ENCODE assay signal across 11 cellular contexts in the genomic region with DNA sequence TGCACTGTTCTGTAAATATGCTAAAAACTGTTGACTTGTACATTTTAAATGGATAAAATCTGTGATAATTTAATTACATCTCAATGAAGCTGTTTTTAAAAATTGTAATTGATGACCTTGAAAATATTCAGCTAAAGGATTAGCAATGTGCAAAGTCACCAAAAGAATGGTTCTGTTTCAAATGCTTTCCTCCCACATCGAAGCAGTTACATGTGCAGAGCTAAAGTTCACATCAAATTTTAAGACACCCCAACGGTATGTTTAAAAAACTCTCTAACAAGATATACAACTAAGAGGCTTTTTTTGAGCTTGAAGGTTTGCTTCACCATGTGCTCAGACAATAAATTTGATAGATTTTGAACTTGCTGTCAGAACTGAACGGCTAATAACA.
DNase-seq lines count a peak whose midpoint lies in the region; ATAC-seq lines count a peak whose summit lies in the region.
"Had no signal": no experiment of that assay in that cellular context is flagged by ENCODE, and none has a peak within 500 bp of the region (broad histone marks: within the 10 kb centered on the region; RNA-seq: fewer than 3 reads in every experiment).

No MANE protein-coding gene starts in this region.

- peak; percentile 24 for ATAC-seq in activated CD8-positive, alpha-beta memory T cell treated with anti-CD3 and anti-CD28 coated beads, Interleukin-2, amount 10 ng/mL, durations not matched to agents 7 days and 5 days
- ATAC-seq in HG02852 (IDR thresholded peaks at IDR 0.05; ENCODE audit: unreplicated experiment) = peak; percentile 10
- no peak for ATAC-seq in stimulated activated effector memory CD8-positive, alpha-beta T cell treated with anti-CD3 and anti-CD28 coated beads, Interleukin-12 subunit alpha, Interleukin-12 subunit beta, amount 100 ng/mL, for 72 hours
- ATAC-seq: right lobe of liver had no signal

- H3K36me3 Mint-ChIP-seq in activated CD8-positive, alpha-beta memory T cell treated with anti-CD3 and anti-CD28 coated beads, Interleukin-2, amount 10 ng/mL, durations not matched to agents 7 days and 5 days = peaks cover 3% of the 10 kb centered on the region
- H3K36me3 Mint-ChIP-seq in stimulated activated effector memory CD8-positive, alpha-beta T cell treated with anti-CD3 and anti-CD28 coated beads, Interleukin-12 subunit alpha, Interleukin-12 subunit beta, amount 100 ng/mL, for 72 hours = no peaks in the 10 kb centered on the region

- CTCF ChIA-PET in activated CD8-positive, alpha-beta memory T cell treated with anti-CD3 and anti-CD28 coated beads, Interleukin-2, amount 10 ng/mL, durations not matched to agents 7 days and 5 days (lab: Charles Lee) = interaction anchor here (1.1 to 2.3 kb wide), 5 partner anchors 12 to 124 kb away, joined by 3 to 16 read pairs (median 4); no protein-coding TSS in a partner anchor

- H3K9me3 ChIP-seq in SK-N-MC (ENCODE audit: low read depth, low read length) = no peaks in the 10 kb centered on the region
- H3K9me3 ChIP-seq: right lobe of liver had no signal

- peak overlapping the region; percentile 39 for H3K4me3 Mint-ChIP-seq in activated CD8-positive, alpha-beta memory T cell treated with anti-CD3 and anti-CD28 coated beads, Interleukin-2, amount 10 ng/mL, durations not matched to agents 7 days and 5 days
- H3K4me3 Mint-ChIP-seq in stimulated activated effector memory CD8-positive, alpha-beta T cell treated with anti-CD3 and anti-CD28 coated beads, Interleukin-12 subunit alpha, Interleukin-12 subunit beta, amount 100 ng/mL, for 72 hours = peak overlapping the region; percentile 20

- peaks cover 27% of the 10 kb centered on the region for H3K4me1 Mint-ChIP-seq in activated CD8-positive, alpha-beta memory T cell treated with anti-CD3 and anti-CD28 coated beads, Interleukin-2, amount 10 ng/mL, durations not matched to agents 7 days and 5 days
- peaks cover 6% of the 10 kb centered on the region for H3K4me1 Mint-ChIP-seq in stimulated activated effector memory CD8-positive, alpha-beta T cell treated with anti-CD3 and anti-CD28 coated beads, Interleukin-12 subunit alpha, Interleukin-12 subunit beta, amount 100 ng/mL, for 72 hours

- H3K9me3 Mint-ChIP-seq in activated CD8-positive, alpha-beta memory T cell treated with anti-CD3 and anti-CD28 coated beads, Interleukin-2, amount 10 ng/mL, durations not matched to agents 7 days and 5 days (ENCODE audit: low read depth) = no peaks in the 10 kb centered on the region
- H3K9me3 Mint-ChIP-seq in stimulated activated effector memory CD8-positive, alpha-beta T cell treated with anti-CD3 and anti-CD28 coated beads, Interleukin-12 subunit alpha, Interleukin-12 subunit beta, amount 100 ng/mL, for 72 hours = no peaks in the 10 kb centered on the region

- peak overlapping the region; percentile 58 for H3K9ac ChIP-seq in SK-N-MC (ENCODE audit: insufficient read length)

- H3K27ac ChIP-seq in SK-N-MC = peak overlapping the region; percentile 83
- H3K27ac ChIP-seq: right lobe of liver had no signal

- H3K27me3 Mint-ChIP-seq in activated CD8-positive, alpha-beta memory T cell treated with anti-CD3 and anti-CD28 coated beads, Interleukin-2, amount 10 ng/mL, durations not matched to agents 7 days and 5 days = no peaks in the 10 kb centered on the region

- H3K27ac Mint-ChIP-seq in activated CD8-positive, alpha-beta memory T cell treated with anti-CD3 and anti-CD28 coated beads, Interleukin-2, amount 10 ng/mL, durations not matched to agents 7 days and 5 days = peak overlapping the region; percentile 89
- peak overlapping the region; percentile 32 for H3K27ac Mint-ChIP-seq in stimulated activated effector memory CD8-positive, alpha-beta T cell treated with anti-CD3 and anti-CD28 coated beads, Interleukin-12 subunit alpha, Interleukin-12 subunit beta, amount 100 ng/mL, for 72 hours

- no peak for DNase-seq in activated CD8-positive, alpha-beta memory T cell treated with anti-CD3 and anti-CD28 coated beads, Interleukin-2, amount 10 ng/mL, durations not matched to agents 7 days and 5 days
- no peak for DNase-seq in activated CD8-positive, alpha-beta memory T cell treated with anti-CD3 and anti-CD28 coated beads, Interleukin-2, amount 50 U/mL, for 48 hours
- DNase-seq in SK-N-MC (ENCODE audit: low read depth, low spot score) (no peak), DMS53 treated with DMSO at 0.1 percent for 48 hours (lab: John Stamatoyannopoulos, UW; ENCODE audit: unreplicated experiment) (no peak), GM19240 (ENCODE audit: insufficient read length, low spot score) (no peak), OCI-M2 (lab: John Stamatoyannopoulos, UW; ENCODE audit: unreplicated experiment) (no peak)
- DNase-seq in stimulated activated effector memory CD8-positive, alpha-beta T cell treated with anti-CD3 and anti-CD28 coated beads, Interleukin-12 subunit alpha, Interleukin-12 subunit beta, amount 100 ng/mL, for 72 hours (ENCODE audit: low spot score in 2 of 2) = no peak
- DNase-seq: GDM1, NCI-H524 treated with DMSO at 0.1 percent for 48 hours, right lobe of liver had no signal

- H3K36me3 ChIP-seq in SK-N-MC (ENCODE audit: insufficient read depth, low read length) = no peaks in the 10 kb centered on the region
- H3K36me3 ChIP-seq: right lobe of liver had no signal

- H3K4me3 ChIP-seq in SK-N-MC = peak overlapping the region; percentile 63
- H3K4me3 ChIP-seq: right lobe of liver had no signal
